ENCODE assay signal across 21 cellular contexts in genomic region chr6:88512951-88513350, GRCh38.
A peak's percentile ranks its signal among the peaks of the same experiment; 100 is the strongest.
DNase-seq lines count a peak whose midpoint lies in the region; ATAC-seq, FAIRE-seq and TF ChIP-seq lines count a peak whose summit lies in the region.
"Had no signal": no experiment of that assay in that cellular context is flagged by ENCODE, and none has a peak within 500 bp of the region (broad histone marks: within the 10 kb centered on the region; RNA-seq: fewer than 3 reads in every experiment).

No MANE protein-coding gene starts in this region.

- no peaks in the 10 kb centered on the region for H3K4me1 ChIP-seq in foreskin keratinocyte

- TF ChIP-seq CTCF in bronchial epithelial cell (IDR thresholded peaks at IDR 0.05; ENCODE audit: insufficient read depth, low read length, severe bottlenecking), result no peak
- no peak for TF ChIP-seq CTCF in foreskin keratinocyte (conservative IDR thresholded peaks at IDR 0.05)

- in situ Hi-C loops in G401 (cut with HindIII; ENCODE audit: low sequenced_read_pairs), result no loop called here

- H3K27me3 ChIP-seq in bronchial epithelial cell (ENCODE audit: control insufficient read depth, insufficient read depth, low read length) (no peaks in the 10 kb centered on the region), foreskin keratinocyte (no peaks in the 10 kb centered on the region)

- ATAC-seq in foreskin keratinocyte, result peak; percentile 57
- no peak for ATAC-seq in GM19467 (IDR thresholded peaks at IDR 0.05; ENCODE audit: unreplicated experiment)
- ATAC-seq in HG02588 (IDR thresholded peaks at IDR 0.05; ENCODE audit: unreplicated experiment), result no peak

- H3K27ac ChIP-seq in foreskin keratinocyte, result no peak overlapping the region

- no peak overlapping the region for H3K4me3 ChIP-seq in bronchial epithelial cell (ENCODE audit: low read depth, low read length)

- H3K36me3 ChIP-seq in bronchial epithelial cell (ENCODE audit: control insufficient read depth, insufficient read depth, low read length), result no peaks in the 10 kb centered on the region

- DNase-seq in G401 (ENCODE audit: low spot score) (peak; percentile 72), M059J (ENCODE audit: low read depth) (peak; percentile 17), bronchial epithelial cell (ENCODE audit: low read depth) (peak; percentile 26), foreskin keratinocyte (peak; percentile 1 to 11), amygdala (lab: John Stamatoyannopoulos, UW) (no peak)
- no peak for DNase-seq in activated T-cell treated with anti-CD3 and anti-CD28 coated beads, Interleukin-2, amount 50 U/mL, for 1 hour
- DNase-seq: COR-L47, HFFc6, KBM-7, NCI-H1092, NCI-H1694 treated with DMSO at 0.1 percent for 48 hours, NCI-H2107, NCI-H2227 treated with DMSO at 0.1 percent for 48 hours, NCI-H524 treated with DMSO at 0.1 percent for 48 hours, OCI-M1, SW 1271 had no signal

- no peak for FAIRE-seq in bronchial epithelial cell (lab: Jason Lieb, UNC)
- FAIRE-seq: GM12892, H54, HTR-8/SVneo had no signal

Comparison
In these comparisons a context has a peak if more than half of its experiments do, and no peak if none do; other contexts are left out.
1. DNase-seq: peak in G401 (single experiment), M059J (single experiment), bronchial epithelial cell (single experiment) and foreskin keratinocyte (2 of 2); none in amygdala (0 of 56) and activated T-cell treated with anti-CD3 and anti-CD28 coated beads, Interleukin-2, amount 50 U/mL, for 1 hour (single experiment).